In genomic region chrX:132669142-132669541, GRCh38 we compare ENCODE assay signal across 29 cellular contexts.
"Had no signal": no experiment of that assay in that cellular context is flagged by ENCODE, and none has a peak within 500 bp of the region (broad histone marks: within the 10 kb centered on the region; RNA-seq: fewer than 3 reads in every experiment).

No MANE protein-coding gene starts in this region.

- H3K4me2 ChIP-seq: neural progenitor cell had no signal

- H3K79me2 ChIP-seq: parathyroid adenoma had no signal

- H3K27me3 ChIP-seq: neural progenitor cell, ovary, sigmoid colon, suprapubic skin, testis, tibial artery, transverse colon, upper lobe of left lung, vagina had no signal

- H2AFZ ChIP-seq: neural progenitor cell, parathyroid adenoma had no signal

- H3K9ac ChIP-seq: neural progenitor cell, parathyroid adenoma had no signal

- H3K36me3 ChIP-seq: neural progenitor cell, ovary, right lobe of liver, sigmoid colon, spleen, suprapubic skin, tibial artery, transverse colon, upper lobe of left lung, vagina had no signal

- H3K4me1 ChIP-seq: parathyroid adenoma, psoas muscle, right lobe of liver, sigmoid colon, spleen, suprapubic skin, testis, tibial artery, transverse colon, upper lobe of left lung, vagina had no signal

- H3K27ac ChIP-seq: neural progenitor cell, ovary, parathyroid adenoma, psoas muscle, right lobe of liver, sigmoid colon, spleen, suprapubic skin, testis, tibial artery, transverse colon, upper lobe of left lung, vagina had no signal

- DNase-seq: naive thymus-derived CD4-positive, alpha-beta T cell; natural killer cell; occipital lobe; ovary; posterior cingulate gyrus; psoas muscle; right cardiac atrium; right lobe of liver; sigmoid colon; small intestine; spleen; stimulated activated CD4-positive, alpha-beta T cell treated with anti-CD3 and anti-CD28 coated beads, Interleukin-12 subunit alpha, Interleukin-12 subunit beta, amount 100 ng/mL, for 4 hours; stimulated activated CD4-positive, alpha-beta T cell treated with anti-CD3 and anti-CD28 coated beads, Interleukin-1b, Interleukin-23, amount 100 ng/mL, for 48 hours; stimulated activated CD4-positive, alpha-beta T cell treated with anti-CD3 and anti-CD28 coated beads, Interleukin-4, amount 100 ng/mL, for 1 hour; stimulated activated CD4-positive, alpha-beta T cell treated with anti-CD3 and anti-CD28 coated beads, Interleukin-4, amount 100 ng/mL, for 4 hours; stimulated activated CD8-positive, alpha-beta memory T cell treated with anti-CD3 and anti-CD28 coated beads, Interleukin-4, amount 100 ng/mL, for 48 hours; stimulated activated naive CD4-positive, alpha-beta T cell; stimulated activated naive CD8-positive, alpha-beta T cell treated with anti-CD3 and anti-CD28 coated beads, Interleukin-15, amount 100 ng/mL, for 72 hours; stimulated activated naive CD8-positive, alpha-beta T cell treated with anti-CD3 and anti-CD28 coated beads, Interleukin-15, Interleukin-2, amounts not matched to agents 100 U/mL and 50 U/mL, for 24 hours; substantia nigra; testis; tibial artery; transverse colon; upper lobe of left lung had no signal

- H3K4me3 ChIP-seq: neural progenitor cell, ovary, psoas muscle, right lobe of liver, sigmoid colon, spleen, suprapubic skin, testis, tibial artery, transverse colon, upper lobe of left lung, vagina had no signal

- ATAC-seq: naive thymus-derived CD4-positive, alpha-beta T cell; natural killer cell; psoas muscle; right cardiac atrium; right lobe of liver; stimulated activated memory B cell treated with anti-CD40 and anti-IgM and Interleukin-4, amounts not matched to agents 10 μg/mL and 1 μg/mL and 100 μg/mL, for 72 hours; stimulated activated naive CD8-positive, alpha-beta T cell treated with anti-CD3 and anti-CD28 coated beads, Interleukin-15, amount 100 ng/mL, for 72 hours; stimulated activated naive CD8-positive, alpha-beta T cell treated with anti-CD3 and anti-CD28 coated beads, Interleukin-15, Interleukin-2, amounts not matched to agents 100 U/mL and 50 U/mL, for 24 hours had no signal

- H3K9me3 ChIP-seq: ovary, psoas muscle, right lobe of liver, sigmoid colon, spleen, suprapubic skin, testis, tibial artery, transverse colon, upper lobe of left lung, vagina had no signal
